ENCODE assay signal across 9 cellular contexts in the genomic region with DNA sequence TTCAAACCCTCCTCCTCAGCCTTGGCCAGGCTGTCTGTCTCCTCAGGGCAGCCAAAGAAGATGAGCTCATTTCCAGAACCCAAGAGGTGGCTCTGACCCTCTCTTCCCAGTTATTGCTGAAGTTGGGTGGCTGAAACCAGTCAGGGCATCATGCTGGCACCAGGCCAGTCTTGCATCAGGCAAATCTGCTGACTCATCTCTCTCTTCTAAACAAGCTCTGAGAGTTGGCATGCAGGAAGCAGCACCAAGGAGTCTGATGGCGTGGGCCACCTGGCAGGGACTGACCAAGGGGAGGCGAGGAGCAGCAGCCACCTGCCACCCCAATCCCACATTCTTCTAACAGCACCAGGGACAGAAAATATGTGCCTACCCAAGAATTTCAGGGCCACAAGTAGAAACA.
DNase-seq lines count a peak whose midpoint lies in the region; ATAC-seq, FAIRE-seq and TF ChIP-seq lines count a peak whose summit lies in the region.
"Had no signal": no experiment of that assay in that cellular context is flagged by ENCODE, and none has a peak within 500 bp of the region (broad histone marks: within the 10 kb centered on the region; RNA-seq: fewer than 3 reads in every experiment).

No MANE protein-coding gene starts in this region.

- H3K4me3 ChIP-seq in HAP-1 = no peak overlapping the region

- peak in 9 of 14 donors; percentile 7 to 84 (median 24) for DNase-seq in C1 segment of cervical spinal cord (lab: John Stamatoyannopoulos, UW)
- DNase-seq in HK-2 (ENCODE audit: unreplicated experiment) = peak; percentile 25
- peak; percentile 65 for DNase-seq in SHP77 treated with DMSO at 0.1 percent for 48 hours (lab: John Stamatoyannopoulos, UW)
- peak; percentile 25 for DNase-seq in iris pigment epithelial cell (ENCODE audit: low read depth)
- no peak for DNase-seq in iPS-NIHi11 (ENCODE audit: low spot score)
- no peak for DNase-seq in HAP-1 (ENCODE audit: low spot score in 2 of 2)
- no peak for DNase-seq in D721Med (ENCODE audit: insufficient read length, low spot score)
- DNase-seq: NCI-H82 had no signal

- no peaks in the 10 kb centered on the region for H3K36me3 ChIP-seq in HAP-1 (replicated peaks)

- no peak for FAIRE-seq in D721Med (lab: Jason Lieb, UNC)

- H3K4me1 ChIP-seq in HAP-1 = peaks cover 7% of the 10 kb centered on the region

- no peaks in the 10 kb centered on the region for H3K27me3 ChIP-seq in HAP-1 (ENCODE audit: low read depth)

- in situ Hi-C loops in HAP-1 (cut with MboI; ENCODE audit: low sequenced_read_pairs) = no loop called here

- no peaks in the 10 kb centered on the region for H3K9me3 ChIP-seq in HAP-1

- no peak for TF ChIP-seq CTCF in D721Med (IDR thresholded peaks at IDR 0.05; ENCODE audit: insufficient read depth, missing control alignments)

- no peak for ATAC-seq in HG02970 (IDR thresholded peaks at IDR 0.05; ENCODE audit: low FRiP score, unreplicated experiment)

Comparison
In these comparisons a context has a peak if more than half of its experiments do, and no peak if none do; other contexts are left out.
1. DNase-seq: peak in C1 segment of cervical spinal cord (9 of 14), HK-2 (single experiment), SHP77 treated with DMSO at 0.1 percent for 48 hours (single experiment) and iris pigment epithelial cell (single experiment); none in iPS-NIHi11 (single experiment), HAP-1 (0 of 2) and D721Med (single experiment).